Comparison of ENCODE assay signal across 16 cellular contexts in the genomic region with DNA sequence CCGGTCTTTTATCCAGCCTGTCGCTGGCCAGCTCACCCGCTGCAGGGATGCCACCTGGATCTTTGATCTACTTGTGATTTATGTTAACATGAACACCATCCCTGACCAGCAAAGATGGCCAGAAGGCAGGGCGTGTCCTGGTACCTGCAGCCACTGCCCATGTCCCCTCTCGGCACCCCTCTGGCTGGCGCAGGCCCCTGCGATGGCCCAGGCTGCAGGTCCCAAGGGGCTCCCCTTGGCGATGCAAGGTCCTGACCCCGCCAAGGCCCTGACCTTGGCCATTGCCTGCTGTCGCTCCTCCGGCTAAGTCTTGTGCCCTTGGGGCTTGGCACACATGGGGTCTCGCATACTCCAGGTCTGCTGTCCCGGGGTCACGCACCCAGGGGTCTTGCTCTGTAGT.
DNase-seq lines count a peak whose midpoint lies in the region; ATAC-seq and TF ChIP-seq lines count a peak whose summit lies in the region.
"Had no signal": no experiment of that assay in that cellular context is flagged by ENCODE, and none has a peak within 500 bp of the region (broad histone marks: within the 10 kb centered on the region; RNA-seq: fewer than 3 reads in every experiment).

No MANE protein-coding gene starts in this region.

- no peak overlapping the region for H3K23ac ChIP-seq in mesenchymal stem cell (ENCODE audit: low read length in 2 of 2)

- no peak overlapping the region for H2BK15ac ChIP-seq in mesenchymal stem cell (ENCODE audit: low read depth, poor library complexity, severe bottlenecking)

- H3K4me3 ChIP-seq in H7 (ENCODE audit: insufficient read depth, low read depth, low read length) (no peak overlapping the region), mesenchymal stem cell (ENCODE audit: insufficient read depth in 1 of 2, low read depth in 1 of 2, low read length in 2 of 2) (no peak overlapping the region), spleen (no peak overlapping the region)
- H3K4me3 ChIP-seq: GM12878, GM23248 had no signal

- no peak overlapping the region for H2BK12ac ChIP-seq in mesenchymal stem cell (ENCODE audit: low read length in 2 of 2)

- peak overlapping the region; percentile 38 for H4K8ac ChIP-seq in mesenchymal stem cell (ENCODE audit: low read length)

- intact Hi-C loops in spleen (cut with DNase I; ENCODE audit: low total_unique reads), result no loop called here

- H3K79me1 ChIP-seq in mesenchymal stem cell (replicated peaks; ENCODE audit: low read length, poor library complexity, severe bottlenecking), result no peaks in the 10 kb centered on the region

- H3K27me3 ChIP-seq in H7 (ENCODE audit: control insufficient read depth, insufficient read depth, low read length), result no peaks in the 10 kb centered on the region
- no peaks in the 10 kb centered on the region for H3K27me3 ChIP-seq in mesenchymal stem cell (ENCODE audit: control insufficient read depth in 1 of 2, insufficient read depth in 1 of 2, low read length in 2 of 2)
- H3K27me3 ChIP-seq in spleen (replicated peaks in 1 of 7), result no peaks in the 10 kb centered on the region

- H3K4me2 ChIP-seq in mesenchymal stem cell (ENCODE audit: low read length, poor library complexity, severe bottlenecking), result no peak overlapping the region

- H3K14ac ChIP-seq in mesenchymal stem cell (ENCODE audit: low read length in 2 of 2), result no peak overlapping the region

- H3K4me1 ChIP-seq in mesenchymal stem cell (ENCODE audit: control insufficient read depth, insufficient read depth, low read depth, low read length), result peaks cover 20% of the 10 kb centered on the region
- H3K4me1 ChIP-seq in spleen, result peaks cover 0 to 15% (median 0%) of the 10 kb centered on the region in 6 donors

- no peak for ATAC-seq in HG03378 (IDR thresholded peaks at IDR 0.05; ENCODE audit: unreplicated experiment)
- ATAC-seq: GM12878, HCT116 had no signal

- H3K9ac ChIP-seq in mesenchymal stem cell (ENCODE audit: low read length), result no peak overlapping the region
- H3K9ac ChIP-seq: GM23248 had no signal

- peak; percentile 55 for DNase-seq in H7
- DNase-seq in mesenchymal stem cell, result no peak
- DNase-seq in spleen, result peak; percentile 71
- DNase-seq in NCI-H446 treated with DMSO at 0.1 percent for 48 hours (lab: John Stamatoyannopoulos, UW), result no peak
- DNase-seq in NCI-H1417 treated with DMSO at 0.1 percent for 48 hours (lab: John Stamatoyannopoulos, UW), result no peak
- DNase-seq: CD4-positive, alpha-beta T cell; CD8-positive, alpha-beta memory T cell; DMS 273 treated with DMSO at 0.1 percent for 48 hours; DMS79; EL; GDM1; GM23248; H9 had no signal

- no peak overlapping the region for H3K4ac ChIP-seq in mesenchymal stem cell (ENCODE audit: low read depth in 1 of 2, low read length in 2 of 2)

- no peak for TF ChIP-seq POLR2A in spleen (IDR thresholded peaks at IDR 0.05)

- peaks cover 2% of the 10 kb centered on the region for H3K36me3 ChIP-seq in H7 (replicated peaks; ENCODE audit: control insufficient read depth, insufficient read depth, low read length)
- peaks cover 55 to 59% of the 10 kb centered on the region in 2 experiments for H3K36me3 ChIP-seq in mesenchymal stem cell (ENCODE audit: control insufficient read depth in 1 of 2, insufficient read depth in 2 of 2, low read depth in 1 of 2, low read length in 2 of 2)
- H3K36me3 ChIP-seq in spleen, result peaks cover under 1 to 100% (median 50%) of the 10 kb centered on the region in 6 donors

- H3K9me3 ChIP-seq in mesenchymal stem cell (ENCODE audit: control insufficient read depth, low read length), result peaks cover under 1% of the 10 kb centered on the region
- H3K9me3 ChIP-seq in spleen, result peaks cover 0 to 11% (median 7%) of the 10 kb centered on the region in 8 donors

- H3K27ac ChIP-seq in mesenchymal stem cell (ENCODE audit: low read length, poor library complexity, severe bottlenecking) (no peak overlapping the region), spleen (no peak overlapping the region)
- H3K27ac ChIP-seq: GM23248 had no signal

- no peak overlapping the region for H2BK5ac ChIP-seq in mesenchymal stem cell (ENCODE audit: low read depth, low read length, poor library complexity, severe bottlenecking)

- H2AFZ ChIP-seq in mesenchymal stem cell (ENCODE audit: low read depth, low read length), result no peak overlapping the region
- H2AFZ ChIP-seq: GM23248 had no signal

- H4K91ac ChIP-seq in mesenchymal stem cell (ENCODE audit: low read length), result no peak overlapping the region

- WGBS in mesenchymal stem cell, result 96% methylated on average over 14 of the region's 14 CpGs
- WGBS in spleen, 5 donors, result 90 to 98% (median 96%) methylated on average over 12 to 14 of the region's 14 CpGs

- TF ChIP-seq CTCF in spleen (IDR thresholded peaks at IDR 0.05 in 8 of 11, conservative IDR thresholded peaks at IDR 0.05 in 3 of 11), result no peak

- H3K18ac ChIP-seq in mesenchymal stem cell (ENCODE audit: low read depth in 1 of 2, low read length in 2 of 2), result no peak overlapping the region

- no peak overlapping the region for H2BK120ac ChIP-seq in mesenchymal stem cell (ENCODE audit: low read depth, low read length)

- no peak overlapping the region for H2AK5ac ChIP-seq in mesenchymal stem cell (ENCODE audit: low read length, severe bottlenecking)

Comparison
In these comparisons a context has a peak if more than half of its experiments do, and no peak if none do; other contexts are left out.
1. DNase-seq: peak in H7 (single experiment) and spleen (single experiment); none in mesenchymal stem cell (single experiment), NCI-H446 treated with DMSO at 0.1 percent for 48 hours (single experiment) and NCI-H1417 treated with DMSO at 0.1 percent for 48 hours (single experiment).